In the genomic region with DNA sequence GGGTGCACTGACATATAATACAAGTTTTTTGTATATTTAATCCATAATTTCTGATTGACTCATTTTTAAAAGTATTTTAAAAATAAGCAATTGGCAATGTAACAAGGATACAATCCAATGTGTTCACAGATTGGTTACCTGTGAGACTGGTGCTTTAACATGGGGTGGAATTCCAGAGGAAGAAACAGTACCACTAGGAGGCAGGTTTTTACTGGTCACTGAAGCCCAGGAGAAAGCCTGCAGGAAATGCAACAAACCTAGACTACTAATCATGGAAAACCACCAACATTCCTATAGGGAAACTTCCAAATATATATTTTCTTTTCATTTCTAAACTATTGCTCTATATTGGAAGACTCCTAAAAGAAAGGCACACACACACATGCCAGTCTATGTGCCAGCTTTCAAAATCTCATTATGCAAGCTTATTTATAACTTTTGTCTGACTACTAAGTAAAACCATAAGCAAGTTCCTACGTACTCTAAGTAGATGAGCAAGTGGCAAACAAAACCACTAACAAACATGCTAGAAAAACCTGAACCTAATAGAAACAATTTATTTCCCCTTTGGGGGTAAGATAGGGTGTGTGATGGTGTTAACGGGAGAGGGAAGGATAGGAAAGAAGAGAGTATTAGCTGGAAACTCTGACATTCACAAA, we compare ENCODE assay signal across 8 cellular contexts. TPM values are rescaled to one million over a fixed set of nuclear protein-coding genes. Genes with fewer than 3 reads are reported as not detected.
DNase-seq lines count a peak whose midpoint lies in the region; ATAC-seq and TF ChIP-seq lines count a peak whose summit lies in the region.

No MANE protein-coding gene starts in this region.

- H3K27me3 Mint-ChIP-seq in natural killer cell treated with Interleukin-12 subunit alpha and Interleukin-12 subunit beta and Interleukin-15 and Interleukin-18, amount 100 ng/mL, for 72 hours: no peaks in the 10 kb centered on the region

- no peak overlapping the region for H3K4me2 ChIP-seq in DOHH2 (ENCODE audit: low read length)

- peak overlapping the region; percentile 25 for H3K4me3 Mint-ChIP-seq in natural killer cell treated with Interleukin-12 subunit alpha and Interleukin-12 subunit beta and Interleukin-15 and Interleukin-18, amount 100 ng/mL, for 72 hours

- H3K36me3 Mint-ChIP-seq in natural killer cell treated with Interleukin-12 subunit alpha and Interleukin-12 subunit beta and Interleukin-15 and Interleukin-18, amount 100 ng/mL, for 72 hours: peaks cover 21% of the 10 kb centered on the region

- ATAC-seq in natural killer cell treated with Interleukin-12 subunit alpha and Interleukin-12 subunit beta and Interleukin-15 and Interleukin-18, amount 100 ng/mL, for 72 hours: no peak
- ATAC-seq in GM19351 (IDR thresholded peaks at IDR 0.05; ENCODE audit: unreplicated experiment): no peak
- ATAC-seq in GM18858 (IDR thresholded peaks at IDR 0.05; ENCODE audit: unreplicated experiment): no peak

- H3F3A ChIP-seq in DOHH2 (ENCODE audit: control insufficient read depth, insufficient read depth): peaks cover 9% of the 10 kb centered on the region

- no peaks in the 10 kb centered on the region for H3K27me3 ChIP-seq in DOHH2 (ENCODE audit: control insufficient read depth, low read length)

- H3K79me2 ChIP-seq in DOHH2 (ENCODE audit: control insufficient read depth, low read length): peaks cover 57% of the 10 kb centered on the region

- peak; percentile 28 for DNase-seq in LHCN-M2 (ENCODE audit: low read depth)
- no peak for DNase-seq in coronary artery (ENCODE audit: low spot score)
- DNase-seq in natural killer cell treated with Interleukin-12 subunit alpha and Interleukin-12 subunit beta and Interleukin-15 and Interleukin-18, amount 100 ng/mL, for 72 hours (ENCODE audit: low spot score): no peak
- no peak for DNase-seq in cortex of kidney (lab: John Stamatoyannopoulos, UW)
- DNase-seq in NCI-H748 (lab: John Stamatoyannopoulos, UW; ENCODE audit: unreplicated experiment): no peak

- TF ChIP-seq CTCF in DOHH2 (IDR thresholded peaks at IDR 0.05; ENCODE audit: low read depth, low read length, poor library complexity, severe bottlenecking): peak; percentile 15
- peak; percentile 19 for TF ChIP-seq CTCF in coronary artery (IDR thresholded peaks at IDR 0.05)

- H3K9me3 Mint-ChIP-seq in natural killer cell treated with Interleukin-12 subunit alpha and Interleukin-12 subunit beta and Interleukin-15 and Interleukin-18, amount 100 ng/mL, for 72 hours: no peaks in the 10 kb centered on the region

- no peak overlapping the region for H3K4me3 ChIP-seq in DOHH2 (ENCODE audit: low read length)
- no peak overlapping the region for H3K4me3 ChIP-seq in coronary artery

- peaks cover 12% of the 10 kb centered on the region for H3K4me1 ChIP-seq in DOHH2 (ENCODE audit: control insufficient read depth, low read length)

- H4K20me1 ChIP-seq in DOHH2 (ENCODE audit: control insufficient read depth, insufficient read depth, low read depth, low read length): peaks cover 9% of the 10 kb centered on the region; the same call in 1 of the 2 replicates

- H3K9me2 ChIP-seq in DOHH2 (replicated peaks; ENCODE audit: control insufficient read depth, low read length): no peaks in the 10 kb centered on the region

- H3K36me3 ChIP-seq in DOHH2 (ENCODE audit: control insufficient read depth, low read length): peaks cover 94% of the 10 kb centered on the region

- peaks cover 18 to 28% of the 10 kb centered on the region in 2 donors for H3K4me1 Mint-ChIP-seq in natural killer cell treated with Interleukin-12 subunit alpha and Interleukin-12 subunit beta and Interleukin-15 and Interleukin-18, amount 100 ng/mL, for 72 hours (ENCODE audit: low read depth in 2 of 2)

- H3K27ac Mint-ChIP-seq in natural killer cell treated with Interleukin-12 subunit alpha and Interleukin-12 subunit beta and Interleukin-15 and Interleukin-18, amount 100 ng/mL, for 72 hours: peak overlapping the region; percentile 67 to 80

- H3K9me3 ChIP-seq in DOHH2 (ENCODE audit: control insufficient read depth, insufficient read depth, low read length): no peaks in the 10 kb centered on the region

- H3K27ac ChIP-seq in DOHH2 (ENCODE audit: low read depth, low read length) (no peak overlapping the region), coronary artery (no peak overlapping the region)

RNA-seq across cellular contexts. Expression of a gene that starts 19.2 kb away (rescaled TPM):
- total RNA-seq in LHCN-M2 (2014; rRNA removed): 181 and 184 TPM in 2 replicates
- 62.1 TPM for polyA plus RNA-seq in LHCN-M2 (2012)
- total RNA-seq in natural killer cell treated with Interleukin-12 subunit alpha and Interleukin-12 subunit beta and Interleukin-15 and Interleukin-18, amount 100 ng/mL, for 72 hours: 100 to 1,000 TPM; 107 to 159 TPM

RNA-seq across cellular contexts. Expression of a gene that starts 23.6 kb away (rescaled TPM):
- 0.06 and 1.0 TPM in 2 replicates for total RNA-seq in LHCN-M2 (2014; rRNA removed)
- 0.24 TPM for polyA plus RNA-seq in LHCN-M2 (2012)
- under 1 TPM; 0.14 to 0.36 TPM for total RNA-seq in natural killer cell treated with Interleukin-12 subunit alpha and Interleukin-12 subunit beta and Interleukin-15 and Interleukin-18, amount 100 ng/mL, for 72 hours
